ENCODE assay signal across 1 cellular context in the genomic region with DNA sequence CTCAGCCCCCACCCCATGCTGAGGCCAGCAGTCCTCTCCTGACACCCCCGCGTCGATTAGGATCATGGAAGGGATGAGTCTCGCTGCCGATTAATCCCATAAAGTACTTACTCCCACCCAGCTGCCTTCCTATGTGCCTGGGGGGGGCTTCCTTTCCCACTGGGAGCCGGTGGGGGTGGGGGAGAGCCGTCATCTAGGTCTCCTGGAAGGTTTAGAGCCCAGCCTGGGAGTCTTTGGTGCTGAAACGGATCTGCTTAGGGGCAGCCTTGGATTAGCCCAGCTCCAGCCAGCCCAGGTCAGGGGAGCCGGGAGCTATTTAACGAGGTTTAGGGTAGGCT.
TF ChIP-seq lines count a peak whose summit lies in the region.

No MANE protein-coding gene starts in this region.

TF ChIP-seq in WTC11, 78 proteins besides CTCF, POLR2A, EP300 and RAD21:
- no peak for TF ChIP-seq GTF2I (CRISPR knock-in tag; conservative IDR thresholded peaks at IDR 0.05)
- TF ChIP-seq, protein P1, sequence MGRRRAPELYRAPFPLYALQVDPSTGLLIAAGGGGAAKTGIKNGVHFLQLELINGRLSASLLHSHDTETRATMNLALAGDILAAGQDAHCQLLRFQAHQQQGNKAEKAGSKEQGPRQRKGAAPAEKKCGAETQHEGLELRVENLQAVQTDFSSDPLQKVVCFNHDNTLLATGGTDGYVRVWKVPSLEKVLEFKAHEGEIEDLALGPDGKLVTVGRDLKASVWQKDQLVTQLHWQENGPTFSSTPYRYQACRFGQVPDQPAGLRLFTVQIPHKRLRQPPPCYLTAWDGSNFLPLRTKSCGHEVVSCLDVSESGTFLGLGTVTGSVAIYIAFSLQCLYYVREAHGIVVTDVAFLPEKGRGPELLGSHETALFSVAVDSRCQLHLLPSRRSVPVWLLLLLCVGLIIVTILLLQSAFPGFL (CRISPR knock-in tag; IDR thresholded peaks at IDR 0.05; ENCODE audit: borderline replicate concordance), result no peak
- TF ChIP-seq, protein P2, sequence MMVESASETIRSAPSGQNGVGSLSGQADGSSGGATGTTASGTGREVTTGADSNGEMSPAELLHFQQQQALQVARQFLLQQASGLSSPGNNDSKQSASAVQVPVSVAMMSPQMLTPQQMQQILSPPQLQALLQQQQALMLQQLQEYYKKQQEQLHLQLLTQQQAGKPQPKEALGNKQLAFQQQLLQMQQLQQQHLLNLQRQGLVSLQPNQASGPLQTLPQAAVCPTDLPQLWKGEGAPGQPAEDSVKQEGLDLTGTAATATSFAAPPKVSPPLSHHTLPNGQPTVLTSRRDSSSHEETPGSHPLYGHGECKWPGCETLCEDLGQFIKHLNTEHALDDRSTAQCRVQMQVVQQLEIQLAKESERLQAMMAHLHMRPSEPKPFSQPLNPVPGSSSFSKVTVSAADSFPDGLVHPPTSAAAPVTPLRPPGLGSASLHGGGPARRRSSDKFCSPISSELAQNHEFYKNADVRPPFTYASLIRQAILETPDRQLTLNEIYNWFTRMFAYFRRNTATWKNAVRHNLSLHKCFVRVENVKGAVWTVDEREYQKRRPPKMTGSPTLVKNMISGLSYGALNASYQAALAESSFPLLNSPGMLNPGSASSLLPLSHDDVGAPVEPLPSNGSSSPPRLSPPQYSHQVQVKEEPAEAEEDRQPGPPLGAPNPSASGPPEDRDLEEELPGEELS (CRISPR knock-in tag; IDR thresholded peaks at IDR 0.05), result no peak
- no peak for TF ChIP-seq RORB (CRISPR knock-in tag; IDR thresholded peaks at IDR 0.05)
- no peak for TF ChIP-seq SP1 (CRISPR knock-in tag; conservative IDR thresholded peaks at IDR 0.05)
- TF ChIP-seq, protein P3, sequence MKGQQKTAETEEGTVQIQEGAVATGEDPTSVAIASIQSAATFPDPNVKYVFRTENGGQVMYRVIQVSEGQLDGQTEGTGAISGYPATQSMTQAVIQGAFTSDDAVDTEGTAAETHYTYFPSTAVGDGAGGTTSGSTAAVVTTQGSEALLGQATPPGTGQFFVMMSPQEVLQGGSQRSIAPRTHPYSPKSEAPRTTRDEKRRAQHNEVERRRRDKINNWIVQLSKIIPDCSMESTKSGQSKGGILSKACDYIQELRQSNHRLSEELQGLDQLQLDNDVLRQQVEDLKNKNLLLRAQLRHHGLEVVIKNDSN (CRISPR knock-in tag; IDR thresholded peaks at IDR 0.05), result no peak
- TF ChIP-seq, protein P4, sequence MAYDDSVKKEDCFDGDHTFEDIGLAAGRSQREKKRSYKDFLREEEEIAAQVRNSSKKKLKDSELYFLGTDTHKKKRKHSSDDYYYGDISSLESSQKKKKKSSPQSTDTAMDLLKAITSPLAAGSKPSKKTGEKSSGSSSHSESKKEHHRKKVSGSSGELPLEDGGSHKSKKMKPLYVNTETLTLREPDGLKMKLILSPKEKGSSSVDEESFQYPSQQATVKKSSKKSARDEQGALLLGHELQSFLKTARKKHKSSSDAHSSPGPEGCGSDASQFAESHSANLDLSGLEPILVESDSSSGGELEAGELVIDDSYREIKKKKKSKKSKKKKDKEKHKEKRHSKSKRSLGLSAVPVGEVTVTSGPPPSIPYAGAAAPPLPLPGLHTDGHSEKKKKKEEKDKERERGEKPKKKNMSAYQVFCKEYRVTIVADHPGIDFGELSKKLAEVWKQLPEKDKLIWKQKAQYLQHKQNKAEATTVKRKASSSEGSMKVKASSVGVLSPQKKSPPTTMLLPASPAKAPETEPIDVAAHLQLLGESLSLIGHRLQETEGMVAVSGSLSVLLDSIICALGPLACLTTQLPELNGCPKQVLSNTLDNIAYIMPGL (CRISPR knock-in tag; IDR thresholded peaks at IDR 0.05), result no peak
- TF ChIP-seq, protein P5, sequence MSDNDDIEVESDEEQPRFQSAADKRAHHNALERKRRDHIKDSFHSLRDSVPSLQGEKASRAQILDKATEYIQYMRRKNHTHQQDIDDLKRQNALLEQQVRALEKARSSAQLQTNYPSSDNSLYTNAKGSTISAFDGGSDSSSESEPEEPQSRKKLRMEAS (CRISPR knock-in tag; IDR thresholded peaks at IDR 0.05), result no peak
- no peak for TF ChIP-seq ZNF219 (CRISPR knock-in tag; IDR thresholded peaks at IDR 0.05; ENCODE audit: borderline replicate concordance)
- TF ChIP-seq TCF7 (CRISPR knock-in tag; IDR thresholded peaks at IDR 0.05; ENCODE audit: low read depth), result no peak
- no peak for TF ChIP-seq MYBL2 (CRISPR knock-in tag; IDR thresholded peaks at IDR 0.05)
- TF ChIP-seq, protein P6, sequence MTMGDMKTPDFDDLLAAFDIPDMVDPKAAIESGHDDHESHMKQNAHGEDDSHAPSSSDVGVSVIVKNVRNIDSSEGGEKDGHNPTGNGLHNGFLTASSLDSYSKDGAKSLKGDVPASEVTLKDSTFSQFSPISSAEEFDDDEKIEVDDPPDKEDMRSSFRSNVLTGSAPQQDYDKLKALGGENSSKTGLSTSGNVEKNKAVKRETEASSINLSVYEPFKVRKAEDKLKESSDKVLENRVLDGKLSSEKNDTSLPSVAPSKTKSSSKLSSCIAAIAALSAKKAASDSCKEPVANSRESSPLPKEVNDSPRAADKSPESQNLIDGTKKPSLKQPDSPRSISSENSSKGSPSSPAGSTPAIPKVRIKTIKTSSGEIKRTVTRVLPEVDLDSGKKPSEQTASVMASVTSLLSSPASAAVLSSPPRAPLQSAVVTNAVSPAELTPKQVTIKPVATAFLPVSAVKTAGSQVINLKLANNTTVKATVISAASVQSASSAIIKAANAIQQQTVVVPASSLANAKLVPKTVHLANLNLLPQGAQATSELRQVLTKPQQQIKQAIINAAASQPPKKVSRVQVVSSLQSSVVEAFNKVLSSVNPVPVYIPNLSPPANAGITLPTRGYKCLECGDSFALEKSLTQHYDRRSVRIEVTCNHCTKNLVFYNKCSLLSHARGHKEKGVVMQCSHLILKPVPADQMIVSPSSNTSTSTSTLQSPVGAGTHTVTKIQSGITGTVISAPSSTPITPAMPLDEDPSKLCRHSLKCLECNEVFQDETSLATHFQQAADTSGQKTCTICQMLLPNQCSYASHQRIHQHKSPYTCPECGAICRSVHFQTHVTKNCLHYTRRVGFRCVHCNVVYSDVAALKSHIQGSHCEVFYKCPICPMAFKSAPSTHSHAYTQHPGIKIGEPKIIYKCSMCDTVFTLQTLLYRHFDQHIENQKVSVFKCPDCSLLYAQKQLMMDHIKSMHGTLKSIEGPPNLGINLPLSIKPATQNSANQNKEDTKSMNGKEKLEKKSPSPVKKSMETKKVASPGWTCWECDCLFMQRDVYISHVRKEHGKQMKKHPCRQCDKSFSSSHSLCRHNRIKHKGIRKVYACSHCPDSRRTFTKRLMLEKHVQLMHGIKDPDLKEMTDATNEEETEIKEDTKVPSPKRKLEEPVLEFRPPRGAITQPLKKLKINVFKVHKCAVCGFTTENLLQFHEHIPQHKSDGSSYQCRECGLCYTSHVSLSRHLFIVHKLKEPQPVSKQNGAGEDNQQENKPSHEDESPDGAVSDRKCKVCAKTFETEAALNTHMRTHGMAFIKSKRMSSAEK (CRISPR knock-in tag; IDR thresholded peaks at IDR 0.05; ENCODE audit: borderline replicate concordance), result no peak
- TF ChIP-seq NR2C2 (CRISPR knock-in tag; IDR thresholded peaks at IDR 0.05), result no peak
- no peak for TF ChIP-seq ETV6 (CRISPR knock-in tag; IDR thresholded peaks at IDR 0.05)
- TF ChIP-seq, protein P7, sequence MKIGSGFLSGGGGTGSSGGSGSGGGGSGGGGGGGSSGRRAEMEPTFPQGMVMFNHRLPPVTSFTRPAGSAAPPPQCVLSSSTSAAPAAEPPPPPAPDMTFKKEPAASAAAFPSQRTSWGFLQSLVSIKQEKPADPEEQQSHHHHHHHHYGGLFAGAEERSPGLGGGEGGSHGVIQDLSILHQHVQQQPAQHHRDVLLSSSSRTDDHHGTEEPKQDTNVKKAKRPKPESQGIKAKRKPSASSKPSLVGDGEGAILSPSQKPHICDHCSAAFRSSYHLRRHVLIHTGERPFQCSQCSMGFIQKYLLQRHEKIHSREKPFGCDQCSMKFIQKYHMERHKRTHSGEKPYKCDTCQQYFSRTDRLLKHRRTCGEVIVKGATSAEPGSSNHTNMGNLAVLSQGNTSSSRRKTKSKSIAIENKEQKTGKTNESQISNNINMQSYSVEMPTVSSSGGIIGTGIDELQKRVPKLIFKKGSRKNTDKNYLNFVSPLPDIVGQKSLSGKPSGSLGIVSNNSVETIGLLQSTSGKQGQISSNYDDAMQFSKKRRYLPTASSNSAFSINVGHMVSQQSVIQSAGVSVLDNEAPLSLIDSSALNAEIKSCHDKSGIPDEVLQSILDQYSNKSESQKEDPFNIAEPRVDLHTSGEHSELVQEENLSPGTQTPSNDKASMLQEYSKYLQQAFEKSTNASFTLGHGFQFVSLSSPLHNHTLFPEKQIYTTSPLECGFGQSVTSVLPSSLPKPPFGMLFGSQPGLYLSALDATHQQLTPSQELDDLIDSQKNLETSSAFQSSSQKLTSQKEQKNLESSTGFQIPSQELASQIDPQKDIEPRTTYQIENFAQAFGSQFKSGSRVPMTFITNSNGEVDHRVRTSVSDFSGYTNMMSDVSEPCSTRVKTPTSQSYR (CRISPR knock-in tag; IDR thresholded peaks at IDR 0.05), result no peak
- TF ChIP-seq ESRRA (CRISPR knock-in tag; IDR thresholded peaks at IDR 0.05; ENCODE audit: borderline replicate concordance), result no peak
- no peak for TF ChIP-seq IRF2 (CRISPR knock-in tag; IDR thresholded peaks at IDR 0.05; ENCODE audit: borderline replicate concordance, low read depth)
- TF ChIP-seq, protein P8, sequence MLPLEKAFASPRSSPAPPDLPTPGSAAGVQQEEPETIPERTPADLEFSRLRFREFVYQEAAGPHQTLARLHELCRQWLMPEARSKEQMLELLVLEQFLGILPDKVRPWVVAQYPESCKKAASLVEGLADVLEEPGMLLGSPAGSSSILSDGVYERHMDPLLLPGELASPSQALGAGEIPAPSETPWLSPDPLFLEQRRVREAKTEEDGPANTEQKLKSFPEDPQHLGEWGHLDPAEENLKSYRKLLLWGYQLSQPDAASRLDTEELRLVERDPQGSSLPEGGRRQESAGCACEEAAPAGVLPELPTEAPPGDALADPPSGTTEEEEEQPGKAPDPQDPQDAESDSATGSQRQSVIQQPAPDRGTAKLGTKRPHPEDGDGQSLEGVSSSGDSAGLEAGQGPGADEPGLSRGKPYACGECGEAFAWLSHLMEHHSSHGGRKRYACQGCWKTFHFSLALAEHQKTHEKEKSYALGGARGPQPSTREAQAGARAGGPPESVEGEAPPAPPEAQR (CRISPR knock-in tag; IDR thresholded peaks at IDR 0.05), result no peak
- no peak for TF ChIP-seq ZNF396 (CRISPR knock-in tag; IDR thresholded peaks at IDR 0.05; ENCODE audit: borderline replicate concordance)
